In genomic region chr3:126142652-126143051, GRCh38 we compare ENCODE assay signal across 33 cellular contexts. TPM values are rescaled to one million over a fixed set of nuclear protein-coding genes. Genes with fewer than 3 reads are reported as not detected.
"Had no signal": no experiment of that assay in that cellular context is flagged by ENCODE, and none has a peak within 500 bp of the region (broad histone marks: within the 10 kb centered on the region; RNA-seq: fewer than 3 reads in every experiment).

No MANE protein-coding gene starts in this region.

- H3K27ac ChIP-seq: adrenal gland, body of pancreas, cardiac muscle cell, coronary artery, dorsolateral prefrontal cortex, esophagus muscularis mucosa, foreskin keratinocyte, gastrocnemius medialis, heart right ventricle, hepatocyte, VCaP had no signal

- H3K79me2 ChIP-seq: hepatocyte had no signal

- DNase-seq: activated CD4-positive, alpha-beta T cell treated with anti-CD3 and anti-CD28 coated beads for 1 hour; activated CD4-positive, alpha-beta T cell treated with anti-CD3 and anti-CD28 coated beads for 4 hours; activated CD4-positive, alpha-beta T cell treated with anti-CD3 and anti-CD28 coated beads, Interleukin-2, amount 10 ng/mL, durations not matched to agents 7 days and 5 days; activated CD4-positive, alpha-beta T cell treated with anti-CD3 and anti-CD28 coated beads, Interleukin-2, amount 50 U/mL, for 4 hours; activated CD8-positive, alpha-beta memory T cell treated with anti-CD3 and anti-CD28 coated beads for 24 hours; activated effector memory CD4-positive, alpha-beta T cell treated with Interleukin-2 at 50 U/mL for 16 hours; activated gamma-delta T cell treated with Interleukin-2 at 50 U/mL for 16 hours; activated naive CD4-positive, alpha-beta T cell treated with anti-CD3 and anti-CD28 coated beads, Interleukin-2, amount 50 U/mL, for 16 hours; activated naive CD4-positive, alpha-beta T cell treated with Interleukin-2 at 50 U/mL for 16 hours; activated naive CD8-positive, alpha-beta T cell treated with anti-CD3 and anti-CD28 coated beads, Interleukin-2, amount 50 U/mL, for 24 hours; activated T-cell treated with anti-CD3 and anti-CD28 coated beads, Interleukin-2, amount 50 U/mL, for 4 hours; adrenal gland; amygdala; central memory CD4-positive, alpha-beta T cell; cerebellar nuclear complex; effector memory CD4-positive, alpha-beta T cell; erythroblast; foreskin keratinocyte; gastrocnemius medialis; T-helper 2 cell had no signal

- H3K36me3 Mint-ChIP-seq: activated naive CD8-positive, alpha-beta T cell; WTC11 had no signal

- H3K36me3 ChIP-seq: adrenal gland, cardiac muscle cell, esophagus muscularis mucosa, heart right ventricle had no signal

- H3K4me1 Mint-ChIP-seq: activated CD4-positive, alpha-beta T cell treated with anti-CD3 and anti-CD28 coated beads, Interleukin-2, amount 10 ng/mL, durations not matched to agents 7 days and 5 days; activated naive CD8-positive, alpha-beta T cell treated with anti-CD3 and anti-CD28 coated beads, Interleukin-2, amount 50 U/mL, for 24 hours; activated T-helper 17 cell treated with anti-CD3 and anti-CD28 coated beads, Interleukin-2, amount 50 U/mL, for 72 hours; WTC11 had no signal

- H2AFZ ChIP-seq: hepatocyte had no signal

- H3K4me1 ChIP-seq: adrenal gland, body of pancreas, esophagus muscularis mucosa, foreskin keratinocyte, gastrocnemius medialis, heart right ventricle had no signal

- H3K27ac Mint-ChIP-seq: activated CD4-positive, alpha-beta T cell treated with anti-CD3 and anti-CD28 coated beads, Interleukin-2, amount 10 ng/mL, durations not matched to agents 7 days and 5 days; activated naive CD8-positive, alpha-beta T cell; activated naive CD8-positive, alpha-beta T cell treated with anti-CD3 and anti-CD28 coated beads, Interleukin-2, amount 50 U/mL, for 24 hours; activated T-helper 17 cell treated with anti-CD3 and anti-CD28 coated beads, Interleukin-2, amount 50 U/mL, for 72 hours; dendritic cell treated with granulocyte-macrophage colony-stimulating factor and Interleukin-4, amounts not matched to agents 40 ng/mL and 50 ng/mL, for 4 days; WTC11 had no signal

- H3K27me3 ChIP-seq: adrenal gland, body of pancreas, esophagus muscularis mucosa, gastrocnemius medialis had no signal

- H3K4me3 ChIP-seq: adrenal gland, body of pancreas, cardiac muscle cell, coronary artery, dorsolateral prefrontal cortex, esophagus muscularis mucosa, gastrocnemius medialis, heart right ventricle, hepatocyte had no signal

- ATAC-seq: activated naive CD8-positive, alpha-beta T cell treated with anti-CD3 and anti-CD28 coated beads, Interleukin-2, amount 50 U/mL, for 24 hours; activated T-cell treated with anti-CD3 and anti-CD28 coated beads, Interleukin-2, amount 50 U/mL, for 4 hours; activated T-helper 17 cell treated with anti-CD3 and anti-CD28 coated beads, Interleukin-2, amount 50 U/mL, for 72 hours; body of pancreas; foreskin keratinocyte; gastrocnemius medialis; heart right ventricle; WTC11 had no signal

- H3K4me3 Mint-ChIP-seq: activated CD4-positive, alpha-beta T cell treated with anti-CD3 and anti-CD28 coated beads, Interleukin-2, amount 10 ng/mL, durations not matched to agents 7 days and 5 days; activated naive CD8-positive, alpha-beta T cell; activated naive CD8-positive, alpha-beta T cell treated with anti-CD3 and anti-CD28 coated beads, Interleukin-2, amount 50 U/mL, for 24 hours; activated T-cell treated with anti-CD3 and anti-CD28 coated beads, Interleukin-2, amount 50 U/mL, for 4 hours; activated T-helper 17 cell treated with anti-CD3 and anti-CD28 coated beads, Interleukin-2, amount 50 U/mL, for 72 hours; dendritic cell treated with granulocyte-macrophage colony-stimulating factor and Interleukin-4, amounts not matched to agents 40 ng/mL and 50 ng/mL, for 4 days; WTC11 had no signal

- H3K9me3 ChIP-seq: adrenal gland, body of pancreas, esophagus muscularis mucosa, gastrocnemius medialis, heart right ventricle had no signal

- H3K9me3 Mint-ChIP-seq: activated CD4-positive, alpha-beta T cell treated with anti-CD3 and anti-CD28 coated beads, Interleukin-2, amount 10 ng/mL, durations not matched to agents 7 days and 5 days; activated naive CD8-positive, alpha-beta T cell treated with anti-CD3 and anti-CD28 coated beads, Interleukin-2, amount 50 U/mL, for 24 hours; activated T-cell treated with anti-CD3 and anti-CD28 coated beads, Interleukin-2, amount 50 U/mL, for 4 hours; activated T-helper 17 cell treated with anti-CD3 and anti-CD28 coated beads, Interleukin-2, amount 50 U/mL, for 72 hours; dendritic cell treated with granulocyte-macrophage colony-stimulating factor and Interleukin-4, amounts not matched to agents 40 ng/mL and 50 ng/mL, for 4 days; WTC11 had no signal

- H3K4me2 ChIP-seq: hepatocyte had no signal

RNA-seq across cellular contexts. Expression of gene ALDH1L1, which starts 37.7 kb away (rescaled TPM):
- total RNA-seq: activated CD4-positive, alpha-beta T cell treated with anti-CD3 and anti-CD28 coated beads, Interleukin-2, amount 10 ng/mL, durations not matched to agents 7 days and 5 days; T-helper 1 cell treated with Interleukin-12 subunit alpha and Interleukin-12 subunit beta and Interleukin-4 antibody, amounts not matched to agents 30 ng/mL and 1 ng/mL, for 36 hours had no signal
